In the genomic region with DNA sequence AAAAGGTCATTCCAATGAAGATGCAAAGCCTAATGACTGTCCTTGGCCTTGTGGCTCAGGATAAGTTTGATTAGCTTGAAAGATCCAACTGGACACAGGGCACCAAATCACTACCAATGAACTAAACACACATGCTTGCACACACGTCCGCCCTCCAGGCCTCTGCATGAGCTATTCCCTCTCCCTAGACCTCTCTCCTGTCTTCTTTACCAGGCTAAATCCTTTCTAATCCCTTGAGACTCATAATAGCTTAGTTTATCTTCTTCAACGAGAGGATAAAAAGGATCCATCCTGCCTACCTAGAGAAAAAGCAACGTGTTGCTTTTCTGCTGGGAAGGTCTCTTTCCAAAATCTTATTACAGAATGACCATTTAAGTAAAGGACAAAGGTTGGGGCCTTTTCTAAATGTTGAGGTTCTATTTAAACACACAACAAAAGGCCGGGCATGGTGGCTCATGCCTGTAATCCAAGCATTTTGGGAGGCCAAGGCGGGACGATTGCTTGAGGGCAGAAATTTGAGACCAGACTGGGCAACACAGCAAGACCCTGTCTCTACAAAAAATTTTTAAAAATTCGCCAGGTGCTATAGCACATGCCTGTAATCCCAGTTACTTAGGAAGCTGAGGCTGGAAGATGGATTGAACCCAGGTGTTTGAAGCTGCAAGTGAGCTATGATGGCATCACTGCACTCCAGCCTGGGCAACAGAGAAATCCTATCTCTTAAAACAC, we compare ENCODE assay signal across 8 cellular contexts. TPM values are rescaled to one million over a fixed set of nuclear protein-coding genes. Genes with fewer than 3 reads are reported as not detected.
A peak's percentile ranks its signal among the peaks of the same experiment; 100 is the strongest.
DNase-seq lines count a peak whose midpoint lies in the region; ATAC-seq and TF ChIP-seq lines count a peak whose summit lies in the region.
"Had no signal": no experiment of that assay in that cellular context is flagged by ENCODE, and none has a peak within 500 bp of the region (broad histone marks: within the 10 kb centered on the region; RNA-seq: fewer than 3 reads in every experiment).

No MANE protein-coding gene starts in this region.

- H3K27ac Mint-ChIP-seq in WTC11 (peak overlapping the region; percentile 63), mesothelial cell of epicardium (peak overlapping the region; percentile 48)

- no peaks in the 10 kb centered on the region for H3K9me3 Mint-ChIP-seq in WTC11
- H3K9me3 Mint-ChIP-seq in mesothelial cell of epicardium, result no peaks in the 10 kb centered on the region

- DNase-seq in D341Med (ENCODE audit: low spot score), result peak; percentile 68
- no peak for DNase-seq in WTC11 (ENCODE audit: low spot score)
- DNase-seq in mesothelial cell of epicardium (ENCODE audit: low spot score in 2 of 2, unreplicated experiment in 2 of 2), result no peak
- DNase-seq: anterior cingulate cortex, small intestine had no signal

- TF ChIP-seq CTCF in WTC11 (IDR thresholded peaks at IDR 0.05), result no peak
- no peak for TF ChIP-seq CTCF in mesothelial cell of epicardium (IDR thresholded peaks at IDR 0.05; ENCODE audit: unreplicated experiment)

- CTCF ChIA-PET in WTC11 (lab: Charles Lee), result interaction anchor here (1.2 to 16.6 kb wide), 4 partner anchors 7 to 42 kb away, joined by 3 to 450 read pairs (median 57); partner anchors contain the start of genes PXN and RPLP0

- H3K4me1 Mint-ChIP-seq in WTC11, result peaks cover 51% of the 10 kb centered on the region
- H3K4me1 Mint-ChIP-seq in mesothelial cell of epicardium, result peaks cover 57% of the 10 kb centered on the region

- H3K36me3 Mint-ChIP-seq in WTC11 (no peaks in the 10 kb centered on the region), mesothelial cell of epicardium (no peaks in the 10 kb centered on the region)

- POLR2A ChIA-PET in WTC11 (lab: Charles Lee), result interaction anchor here (0.8 to 1.1 kb wide), 3 partner anchors 13 to 48 kb away, joined by 3 to 4 read pairs (median 4); partner anchors contain the start of genes PXN and RNU4-2

- no peak for ATAC-seq in WTC11
- ATAC-seq in GM19455 (IDR thresholded peaks at IDR 0.05; ENCODE audit: unreplicated experiment), result no peak
- no peak for ATAC-seq in HG02973 (IDR thresholded peaks at IDR 0.05; ENCODE audit: unreplicated experiment)
- ATAC-seq in GM18868 (IDR thresholded peaks at IDR 0.05; ENCODE audit: unreplicated experiment), result no peak

- no peaks in the 10 kb centered on the region for H3K27me3 Mint-ChIP-seq in WTC11 (ENCODE audit: low read depth)
- no peaks in the 10 kb centered on the region for H3K27me3 Mint-ChIP-seq in mesothelial cell of epicardium (ENCODE audit: low read depth)

- H3K4me3 Mint-ChIP-seq in WTC11, result no peak overlapping the region
- no peak overlapping the region for H3K4me3 Mint-ChIP-seq in mesothelial cell of epicardium

TF ChIP-seq in WTC11, 78 proteins besides CTCF, POLR2A, EP300 and RAD21:
- TF ChIP-seq EMX1 (CRISPR knock-in tag; IDR thresholded peaks at IDR 0.05) (no peak), ZNF121 (CRISPR knock-in tag; IDR thresholded peaks at IDR 0.05) (peak; percentile 86)

RNA-seq across cellular contexts. Expression of gene PXN, which starts 22.4 kb away (rescaled TPM):
- total RNA-seq in WTC11 (2021) (96.6 to 132 TPM (median 99.2 TPM) in 3 replicates), mesothelial cell of epicardium (113 to 123 TPM (median 117 TPM) in 3 replicates)

RNA-seq across cellular contexts. Expression of gene RPLP0, which starts 42.2 kb away (rescaled TPM):
- total RNA-seq in WTC11 (2021) (3,149 to 3,505 TPM (median 3,452 TPM) in 3 replicates), mesothelial cell of epicardium (1,924 to 1,989 TPM (median 1,950 TPM) in 3 replicates)

RNA-seq across cellular contexts. Expression of gene RNU4-2, which starts 48.6 kb away (rescaled TPM):
- total RNA-seq in WTC11 (2021), result 2,632 to 2,764 TPM (median 2,673 TPM) in 3 replicates
- 9,118 to 10,048 TPM (median 9,930 TPM) in 3 replicates for total RNA-seq in mesothelial cell of epicardium

RNA-seq across cellular contexts. Expression of gene GCN1, which starts 48.6 kb away (rescaled TPM):
- total RNA-seq in WTC11 (2021) (147 to 181 TPM (median 162 TPM) in 3 replicates), mesothelial cell of epicardium (121 to 134 TPM (median 127 TPM) in 3 replicates)

RNA-seq across cellular contexts. Expression of gene RNU4-1, which starts 49.9 kb away (rescaled TPM):
- total RNA-seq in WTC11 (2021) (2,196 to 2,477 TPM (median 2,436 TPM) in 3 replicates), mesothelial cell of epicardium (5,196 to 5,477 TPM (median 5,368 TPM) in 3 replicates)
